Comparison of ENCODE assay signal across 1 cellular context in the genomic region with DNA sequence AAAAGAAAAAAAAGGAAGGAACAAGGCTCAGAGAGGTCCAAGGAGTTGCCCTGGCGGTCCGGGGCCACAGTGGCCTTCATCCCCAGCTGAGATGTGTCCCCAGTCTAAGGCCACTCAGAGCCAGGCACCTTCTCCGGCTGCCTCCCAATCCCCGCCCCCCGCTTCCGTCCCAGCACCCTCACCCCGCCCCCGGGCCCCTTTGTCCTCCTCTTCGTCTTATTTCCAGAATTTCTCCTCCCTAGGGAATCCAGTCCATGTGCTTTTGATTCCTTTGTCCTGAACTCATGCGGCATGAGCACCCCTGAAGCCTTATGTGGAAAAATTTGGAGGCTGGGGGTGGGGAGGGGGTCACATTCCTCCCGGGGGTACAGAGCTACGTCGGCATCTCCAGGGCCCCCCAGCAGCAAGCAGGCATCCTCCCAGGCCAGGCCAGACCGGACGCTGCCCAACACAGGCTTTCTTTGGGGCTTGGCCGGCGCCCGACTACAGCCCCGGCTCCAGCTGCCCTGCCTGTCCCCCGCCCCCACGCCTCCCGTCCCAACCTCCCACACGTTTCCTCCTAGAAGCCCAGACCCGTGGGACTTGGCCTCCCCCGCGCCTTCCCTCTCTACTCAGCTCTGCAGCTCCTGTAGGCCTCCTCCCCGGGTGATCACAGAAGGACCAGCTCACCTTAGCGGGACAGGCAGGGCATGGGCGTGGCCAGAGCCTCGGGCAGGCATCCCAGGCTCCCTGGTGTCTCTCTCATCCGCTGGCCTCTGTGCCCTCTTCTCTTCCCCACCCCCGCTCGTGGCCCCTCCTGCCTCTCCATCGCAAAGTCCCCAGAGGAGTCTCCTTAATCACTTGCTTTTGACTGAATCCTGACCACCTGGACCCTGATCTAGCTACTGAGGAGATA.
TF ChIP-seq lines count a peak whose summit lies in the region.

No MANE protein-coding gene starts in this region.

TF ChIP-seq in IMR-90, 13 proteins besides CTCF, POLR2A, EP300 and RAD21 (continued from another document):
- TF ChIP-seq FOS (IDR thresholded peaks at IDR 0.05; ENCODE audit: low read depth, low read length) = no peak
- no peak for TF ChIP-seq CHD1 (IDR thresholded peaks at IDR 0.05; ENCODE audit: low read depth, low read length)
- TF ChIP-seq MAZ (IDR thresholded peaks at IDR 0.05; ENCODE audit: borderline replicate concordance, low read depth, low read length) = no peak
- TF ChIP-seq, protein P1, sequence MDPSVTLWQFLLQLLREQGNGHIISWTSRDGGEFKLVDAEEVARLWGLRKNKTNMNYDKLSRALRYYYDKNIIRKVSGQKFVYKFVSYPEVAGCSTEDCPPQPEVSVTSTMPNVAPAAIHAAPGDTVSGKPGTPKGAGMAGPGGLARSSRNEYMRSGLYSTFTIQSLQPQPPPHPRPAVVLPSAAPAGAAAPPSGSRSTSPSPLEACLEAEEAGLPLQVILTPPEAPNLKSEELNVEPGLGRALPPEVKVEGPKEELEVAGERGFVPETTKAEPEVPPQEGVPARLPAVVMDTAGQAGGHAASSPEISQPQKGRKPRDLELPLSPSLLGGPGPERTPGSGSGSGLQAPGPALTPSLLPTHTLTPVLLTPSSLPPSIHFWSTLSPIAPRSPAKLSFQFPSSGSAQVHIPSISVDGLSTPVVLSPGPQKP (IDR thresholded peaks at IDR 0.05; ENCODE audit: borderline replicate concordance, low read depth, low read length) = no peak
TF ChIP-seq in IMR-90: peak in this region for 0.
